Comparison of ENCODE assay signal across 8 cellular contexts in the genomic region with DNA sequence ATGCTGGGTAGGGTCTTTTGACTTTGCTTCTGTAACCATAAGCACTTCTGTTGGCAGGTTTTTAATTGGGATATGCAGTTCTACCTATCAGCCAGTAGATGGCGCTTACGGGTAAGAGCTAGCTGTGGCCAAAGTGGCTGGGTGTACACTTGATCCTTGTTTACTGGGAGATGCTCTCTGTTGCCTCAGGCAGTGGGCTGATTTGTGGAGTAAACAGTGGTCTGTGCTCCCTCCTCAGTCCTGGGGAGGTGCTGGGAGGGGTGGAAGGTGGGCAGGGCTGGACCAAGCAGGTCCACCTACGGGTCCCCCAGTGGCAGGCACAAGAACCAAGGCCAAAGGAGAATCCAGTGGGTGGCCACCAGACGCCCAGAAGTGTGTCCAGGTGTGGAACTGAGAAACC. TPM values are rescaled to one million over a fixed set of nuclear protein-coding genes. Genes with fewer than 3 reads are reported as not detected.
DNase-seq lines count a peak whose midpoint lies in the region; ATAC-seq, FAIRE-seq and TF ChIP-seq lines count a peak whose summit lies in the region.

No MANE protein-coding gene starts in this region.

- peak; percentile 36 for FAIRE-seq in GM18507 (lab: Jason Lieb, UNC)
- no peak for FAIRE-seq in RCC 7860 (lab: Jason Lieb, UNC)

- no peak overlapping the region for H3K4me3 ChIP-seq in astrocyte of the cerebellum (ENCODE audit: low read depth, low read length)
- H3K4me3 ChIP-seq in kidney epithelial cell (ENCODE audit: low read depth, low read length): no peak overlapping the region

- in situ Hi-C loops in astrocyte of the cerebellum (cut with HindIII; ENCODE audit: low sequenced_read_pairs): loop anchor here (10.0 kb wide), 1 partner anchor 244 kb away; no protein-coding TSS in a partner anchor

- DNase-seq in CD1c-positive myeloid dendritic cell (ENCODE audit: extremely low spot score) (peak; percentile 42), GM18507 (ENCODE audit: extremely low spot score, insufficient read length, low read depth) (no peak), NCI-H446 treated with DMSO at 0.1 percent for 48 hours (lab: John Stamatoyannopoulos, UW) (peak; percentile 32), astrocyte of the cerebellum (ENCODE audit: low read depth) (no peak), kidney epithelial cell (ENCODE audit: low read depth) (no peak), RCC 7860 (ENCODE audit: low spot score) (no peak)

- ATAC-seq in GM21390 (IDR thresholded peaks at IDR 0.05; ENCODE audit: unreplicated experiment) (no peak), GM18909 (IDR thresholded peaks at IDR 0.05; ENCODE audit: poor library complexity, unreplicated experiment) (no peak)

- no peaks in the 10 kb centered on the region for H3K27me3 ChIP-seq in kidney epithelial cell (ENCODE audit: control insufficient read depth, insufficient read depth, low read length)

- no peaks in the 10 kb centered on the region for H3K36me3 ChIP-seq in kidney epithelial cell (ENCODE audit: control insufficient read depth, insufficient read depth, low read length)

- peak; percentile 65 for TF ChIP-seq CTCF in astrocyte of the cerebellum (IDR thresholded peaks at IDR 0.05; ENCODE audit: low read depth, low read length, missing control alignments)
- TF ChIP-seq CTCF in kidney epithelial cell (IDR thresholded peaks at IDR 0.05; ENCODE audit: insufficient read depth, low read length, poor library complexity, severe bottlenecking): peak; percentile 56

RNA-seq across cellular contexts. Expression of a gene that starts 43.4 kb away (rescaled TPM):
- 9.7 and 11.6 TPM in 2 replicates for total RNA-seq in kidney epithelial cell

Comparison
In these comparisons a context has a peak if more than half of its experiments do, and no peak if none do; other contexts are left out.
1. DNase-seq: peak in CD1c-positive myeloid dendritic cell (single experiment) and NCI-H446 treated with DMSO at 0.1 percent for 48 hours (single experiment); none in GM18507 (single experiment), astrocyte of the cerebellum (single experiment), kidney epithelial cell (single experiment) and RCC 7860 (single experiment).